12 cellular contexts compared by ENCODE assay signal in the genomic region with DNA sequence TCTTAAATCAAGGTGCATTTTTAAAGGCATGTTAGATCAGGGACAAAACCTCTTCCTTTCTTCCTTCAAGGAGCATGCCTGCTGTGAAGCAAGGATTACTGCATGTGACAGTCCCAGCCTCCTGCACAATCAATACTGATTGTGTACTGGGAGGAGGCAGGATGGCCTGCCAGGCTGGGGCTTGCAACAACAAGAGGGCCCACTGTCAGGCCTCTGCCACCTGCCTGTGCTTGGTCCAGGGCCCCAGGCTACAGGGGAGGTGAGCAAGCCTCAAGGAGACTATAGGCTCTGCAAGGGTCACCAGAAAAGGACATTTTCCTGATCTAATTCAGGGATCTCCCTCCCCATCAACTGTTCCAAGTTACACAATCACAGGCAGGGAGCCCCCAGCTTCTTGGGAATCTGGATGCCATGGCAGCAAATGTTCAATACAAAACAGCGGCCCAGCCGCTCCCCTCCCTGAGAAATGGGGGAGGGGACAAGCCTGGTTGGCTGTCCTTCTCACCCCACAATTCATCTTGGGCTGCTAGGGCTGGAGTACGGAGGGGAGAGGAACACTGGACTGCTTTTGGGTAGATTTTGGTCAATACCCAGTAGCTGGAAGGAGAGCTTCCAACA.
DNase-seq lines count a peak whose midpoint lies in the region; ATAC-seq and TF ChIP-seq lines count a peak whose summit lies in the region.
"Had no signal": no experiment of that assay in that cellular context is flagged by ENCODE, and none has a peak within 500 bp of the region (broad histone marks: within the 10 kb centered on the region; RNA-seq: fewer than 3 reads in every experiment).

No MANE protein-coding gene starts in this region.

- peak overlapping the region; percentile 88 for H3K27ac Mint-ChIP-seq in neural progenitor cell
- H3K27ac Mint-ChIP-seq: dendritic cell treated with granulocyte-macrophage colony-stimulating factor and Interleukin-4, amounts not matched to agents 40 ng/mL and 50 ng/mL, for 4 days had no signal

- H3K4me2 ChIP-seq in BLaER1 treated with 17β-estradiol and CSF1 and Interleukin-3, amounts not matched to agents 10 nM and 100 nM = peak overlapping the region in 9 of 11 experiments; percentile 4 to 95 (median 85); a peak in 16 of 22 replicates
- H3K4me2 ChIP-seq in OCI-LY7 (ENCODE audit: low read length) (peak overlapping the region; percentile 71; the same call in 1 of the 2 replicates), neural progenitor cell (peak overlapping the region; percentile 57)

- CTCF ChIA-PET in OCI-LY7 (lab: Charles Lee; ENCODE audit: unreplicated experiment) = no interaction called here

- peaks cover 96% of the 10 kb centered on the region for H3K4me1 Mint-ChIP-seq in neural progenitor cell

- TF ChIP-seq CTCF in OCI-LY7 (conservative IDR thresholded peaks at IDR 0.05; ENCODE audit: low read length) = no peak
- no peak for TF ChIP-seq CTCF in neural progenitor cell (IDR thresholded peaks at IDR 0.05)
- TF ChIP-seq CTCF in spleen (IDR thresholded peaks at IDR 0.05 in 8 of 11, conservative IDR thresholded peaks at IDR 0.05 in 3 of 11) = no peak
- no peak for TF ChIP-seq CTCF in breast epithelium (IDR thresholded peaks at IDR 0.05)

- H3K36me3 Mint-ChIP-seq in neural progenitor cell = peaks cover 3% of the 10 kb centered on the region

- DNase-seq in OCI-LY7 (ENCODE audit: low spot score) = no peak
- peak in 36 of 42 donors; percentile 25 to 80 (median 57) for DNase-seq in head of caudate nucleus
- DNase-seq in neural progenitor cell (ENCODE audit: low spot score) = peak; percentile 74
- DNase-seq in activated effector memory CD4-positive, alpha-beta T cell treated with anti-CD3 and anti-CD28 coated beads, Interleukin-2, amount 50 U/mL, for 16 hours = no peak
- DNase-seq in spleen = no peak
- no peak for DNase-seq in breast epithelium (ENCODE audit: low spot score in 2 of 2)
- DNase-seq: kidney glomerular epithelial cell, NCI-H1048, NCI-H510A treated with DMSO at 0.1 percent for 48 hours had no signal

- H3K4me1 ChIP-seq in BLaER1 treated with 17β-estradiol and CSF1 and Interleukin-3, amounts not matched to agents 10 nM and 100 nM = peaks cover 44 to 80% (median 73%) of the 10 kb centered on the region in 10 experiments
- peaks cover 62% of the 10 kb centered on the region for H3K4me1 ChIP-seq in OCI-LY7 (ENCODE audit: insufficient read depth, low read length, poor library complexity, severe bottlenecking)
- H3K4me1 ChIP-seq in neural progenitor cell = peaks cover 89% of the 10 kb centered on the region
- peaks cover 29 to 100% (median 65%) of the 10 kb centered on the region in 6 donors for H3K4me1 ChIP-seq in spleen
- peaks cover 2 to 22% of the 10 kb centered on the region in 2 donors for H3K4me1 ChIP-seq in breast epithelium

- no peak overlapping the region for H2AFZ ChIP-seq in OCI-LY7 (ENCODE audit: low read length)
- H2AFZ ChIP-seq in neural progenitor cell (replicated peaks) = no peak overlapping the region

- H4K20me1 ChIP-seq in BLaER1 treated with 17β-estradiol and CSF1 and Interleukin-3, amounts not matched to agents 10 nM and 100 nM = peaks cover 49 to 97% (median 78%) of the 10 kb centered on the region in 11 experiments; a peak in 20 of 22 replicates
- H4K20me1 ChIP-seq in OCI-LY7 (ENCODE audit: insufficient read depth, low read length) (peaks cover 14% of the 10 kb centered on the region; the same call in 1 of the 2 replicates), neural progenitor cell (ENCODE audit: low read depth) (peaks cover 100% of the 10 kb centered on the region)

- peaks cover 0 to 18% (median 0%) of the 10 kb centered on the region in 11 experiments; a peak in 3 of 22 replicates for H3K9me3 ChIP-seq in BLaER1 treated with 17β-estradiol and CSF1 and Interleukin-3, amounts not matched to agents 10 nM and 100 nM (replicated peaks in 1 of 11)
- H3K9me3 ChIP-seq in OCI-LY7 (ENCODE audit: low read length) (no peaks in the 10 kb centered on the region), neural progenitor cell (ENCODE audit: low read depth) (no peaks in the 10 kb centered on the region), spleen (no peaks in the 10 kb centered on the region), breast epithelium (no peaks in the 10 kb centered on the region)

- peak overlapping the region; percentile 73 for H3K4me3 Mint-ChIP-seq in neural progenitor cell
- H3K4me3 Mint-ChIP-seq: dendritic cell treated with granulocyte-macrophage colony-stimulating factor and Interleukin-4, amounts not matched to agents 40 ng/mL and 50 ng/mL, for 4 days had no signal

- POLR2A ChIA-PET in OCI-LY7 (lab: Charles Lee) = interaction anchor here (0.6 to 1.3 kb wide), 2 partner anchors 9 to 37 kb away, joined by 3 to 5 read pairs; no protein-coding TSS in a partner anchor

- no peaks in the 10 kb centered on the region for H3K9me3 Mint-ChIP-seq in neural progenitor cell
- H3K9me3 Mint-ChIP-seq: dendritic cell treated with granulocyte-macrophage colony-stimulating factor and Interleukin-4, amounts not matched to agents 40 ng/mL and 50 ng/mL, for 4 days had no signal

- 83 to 97% (median 91%) methylated on average over 3 of the region's 3 CpGs for WGBS in spleen, 5 donors

- intact Hi-C loops in OCI-LY7 (cut with micrococcal nuclease; ENCODE audit: unreplicated experiment) = loop anchor here (5.0 kb wide), 1 partner anchor 78 kb away; a partner anchor contains a TSS
- intact Hi-C loops in head of caudate nucleus (cut with DNase I) = loop anchor here (10.0 kb wide), 1 partner anchor 55 kb away; no protein-coding TSS in a partner anchor
- intact Hi-C loops in spleen (cut with DNase I; ENCODE audit: low total_unique reads) = no loop called here
- intact Hi-C loops in breast epithelium (cut with DNase I; ENCODE audit: low total_unique reads) = no loop called here

- no peak overlapping the region for H3K27ac ChIP-seq in BLaER1 treated with 17β-estradiol and CSF1 and Interleukin-3, amounts not matched to agents 10 nM and 100 nM
- H3K27ac ChIP-seq in OCI-LY7 (ENCODE audit: low read depth, low read length, poor library complexity, severe bottlenecking) (no peak overlapping the region), neural progenitor cell (peak overlapping the region; percentile 13), spleen (no peak overlapping the region), breast epithelium (peak overlapping the region in 1 of 2 donors; percentile 20)

- no peaks in the 10 kb centered on the region for H3K9me2 ChIP-seq in OCI-LY7 (ENCODE audit: insufficient read depth, low read length)

- H3K27me3 Mint-ChIP-seq in neural progenitor cell (ENCODE audit: insufficient read depth, low read depth) = no peaks in the 10 kb centered on the region
- H3K27me3 Mint-ChIP-seq: dendritic cell treated with granulocyte-macrophage colony-stimulating factor and Interleukin-4, amounts not matched to agents 40 ng/mL and 50 ng/mL, for 4 days had no signal

- H3K79me2 ChIP-seq in OCI-LY7 (ENCODE audit: insufficient read depth, low read depth, low read length) (no peaks in the 10 kb centered on the region), neural progenitor cell (ENCODE audit: low read depth) (peaks cover 100% of the 10 kb centered on the region)

- TF ChIP-seq POLR2A in spleen (IDR thresholded peaks at IDR 0.05) (no peak), breast epithelium (IDR thresholded peaks at IDR 0.05) (no peak)

- no peak overlapping the region for H3K4me3 ChIP-seq in BLaER1 treated with 17β-estradiol and CSF1 and Interleukin-3, amounts not matched to agents 10 nM and 100 nM
- H3K4me3 ChIP-seq in OCI-LY7 (ENCODE audit: low read depth, low read length, poor library complexity, severe bottlenecking) (no peak overlapping the region), neural progenitor cell (peak overlapping the region; percentile 6), spleen (no peak overlapping the region), breast epithelium (no peak overlapping the region)

- H3K9ac ChIP-seq in BLaER1 treated with 17β-estradiol and CSF1 and Interleukin-3, amounts not matched to agents 10 nM and 100 nM = peak overlapping the region in 2 of 11 experiments; percentile 2 to 24; a peak in 2 of 22 replicates
- no peak overlapping the region for H3K9ac ChIP-seq in neural progenitor cell

- no peak for ATAC-seq in HG02610 (IDR thresholded peaks at IDR 0.05; ENCODE audit: unreplicated experiment)

- H3F3A ChIP-seq in neural progenitor cell (ENCODE audit: low read depth) = peaks cover 39% of the 10 kb centered on the region

- H3K27me3 ChIP-seq in BLaER1 treated with 17β-estradiol and CSF1 and Interleukin-3, amounts not matched to agents 10 nM and 100 nM = no peaks in the 10 kb centered on the region
- no peaks in the 10 kb centered on the region for H3K27me3 ChIP-seq in neural progenitor cell
- no peaks in the 10 kb centered on the region for H3K27me3 ChIP-seq in spleen (replicated peaks in 1 of 7)
- H3K27me3 ChIP-seq in breast epithelium = no peaks in the 10 kb centered on the region

- no TSS peak for BruUV-seq in OCI-LY7 (replicated peaks; lab: Mats Ljungman, UMichigan)

- H3K36me3 ChIP-seq in BLaER1 treated with 17β-estradiol and CSF1 and Interleukin-3, amounts not matched to agents 10 nM and 100 nM = peaks cover 0 to 33% (median 13%) of the 10 kb centered on the region in 11 experiments; a peak in 12 of 22 replicates
- H3K36me3 ChIP-seq in OCI-LY7 (ENCODE audit: insufficient read depth, low read length) (no peaks in the 10 kb centered on the region), neural progenitor cell (no peaks in the 10 kb centered on the region), spleen (no peaks in the 10 kb centered on the region), breast epithelium (no peaks in the 10 kb centered on the region)

Comparison
In these comparisons a context has a peak if more than half of its experiments do, and no peak if none do; other contexts are left out.
1. DNase-seq: peak in head of caudate nucleus (36 of 42) and neural progenitor cell (single experiment); none in OCI-LY7 (single experiment), activated effector memory CD4-positive, alpha-beta T cell treated with anti-CD3 and anti-CD28 coated beads, Interleukin-2, amount 50 U/mL, for 16 hours (single experiment), spleen (single experiment) and breast epithelium (0 of 2).
2. intact Hi-C loops: an anchor here in OCI-LY7 (5.0 kb wide) and head of caudate nucleus (10.0 kb wide); none called in spleen and breast epithelium.
3. Peak in every context shown above with its lines, with median percentiles within 50 percentile points of each other: H3K4me2 ChIP-seq.